9 cellular contexts compared by ENCODE assay signal in the genomic region with DNA sequence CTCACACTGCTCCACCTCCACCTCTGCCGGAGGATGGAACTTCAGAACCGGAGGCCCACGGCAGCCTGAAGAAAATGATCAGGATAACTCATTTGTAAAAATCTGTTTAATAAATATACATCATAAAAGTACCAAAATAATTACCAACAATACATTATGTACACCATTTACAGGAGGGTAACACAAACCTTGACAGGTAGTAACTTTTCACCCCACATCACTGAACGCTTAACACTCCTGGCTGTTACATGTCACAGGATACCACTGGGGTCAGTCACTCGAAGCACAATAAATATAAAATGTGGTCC. TPM values are rescaled to one million over a fixed set of nuclear protein-coding genes. Genes with fewer than 3 reads are reported as not detected.
DNase-seq lines count a peak whose midpoint lies in the region; ATAC-seq and TF ChIP-seq lines count a peak whose summit lies in the region.
"Had no signal": no experiment of that assay in that cellular context is flagged by ENCODE, and none has a peak within 500 bp of the region (broad histone marks: within the 10 kb centered on the region; RNA-seq: fewer than 3 reads in every experiment).

No MANE protein-coding gene starts in this region.

- peak overlapping the region; percentile 88 to 99 (median 98) for H3K27ac Mint-ChIP-seq in CD14-positive monocyte

- H3K4me3 Mint-ChIP-seq in CD14-positive monocyte = peak overlapping the region; percentile 93 to 99

- H3K9me3 ChIP-seq in Peyer's patch (no peaks in the 10 kb centered on the region), ovary (no peaks in the 10 kb centered on the region)

- H3K36me3 ChIP-seq in Peyer's patch (peaks cover 5 to 44% (median 8%) of the 10 kb centered on the region in 3 donors), ovary (no peaks in the 10 kb centered on the region)

- no peak for TF ChIP-seq EP300 in ovary (IDR thresholded peaks at IDR 0.05)

- H3K36me3 Mint-ChIP-seq in CD14-positive monocyte = peaks cover 48 to 50% of the 10 kb centered on the region in 2 donors

- H3K27ac ChIP-seq in Peyer's patch (peak overlapping the region; percentile 89 to 100 (median 100)), ovary (peak overlapping the region; percentile 90 to 99)

- intact Hi-C loops in CD14-positive monocyte (cut with micrococcal nuclease) = loop anchor here (5.0 to 10.0 kb wide), 3 partner anchors 57 to 279 kb away; partner anchors contain the start of genes PPP2R3C (in 1 of the 2) and PRORP (in 1 of the 2)
- intact Hi-C loops in ovary (cut with DNase I) = loop anchor here in 3 of 4 donors (5.0 to 10.0 kb wide), 4 partner anchors 64 to 423 kb away; partner anchors contain the start of genes BRMS1L (in 1 of the 3) and PSMA6 (in 1 of the 3)

- no peak for ATAC-seq in HG02981 (IDR thresholded peaks at IDR 0.05; ENCODE audit: unreplicated experiment)
- ATAC-seq in HG02588 (IDR thresholded peaks at IDR 0.05; ENCODE audit: unreplicated experiment) = no peak

- H3K4me3 ChIP-seq in Peyer's patch (peak overlapping the region; percentile 94 to 100 (median 98)), epithelial cell of esophagus (ENCODE audit: low read length) (peak overlapping the region; percentile 71), ovary (peak overlapping the region; percentile 95)

- H3K27me3 ChIP-seq in Peyer's patch (no peaks in the 10 kb centered on the region), ovary (no peaks in the 10 kb centered on the region)

- TF ChIP-seq CTCF in CD14-positive monocyte (IDR thresholded peaks at IDR 0.05) = no peak
- TF ChIP-seq CTCF in Peyer's patch (IDR thresholded peaks at IDR 0.05) = no peak
- TF ChIP-seq CTCF in epithelial cell of esophagus (IDR thresholded peaks at IDR 0.05; ENCODE audit: insufficient read depth, low read depth, low read length, missing control alignments) = no peak
- no peak for TF ChIP-seq CTCF in ovary (IDR thresholded peaks at IDR 0.05)

- H3K4me1 Mint-ChIP-seq in CD14-positive monocyte = peaks cover 68% of the 10 kb centered on the region

- TF ChIP-seq POLR2A in Peyer's patch (IDR thresholded peaks at IDR 0.05) (no peak), ovary (IDR thresholded peaks at IDR 0.05) (no peak)

- H3K9me3 Mint-ChIP-seq in CD14-positive monocyte = peaks cover 0 to 8% (median 6%) of the 10 kb centered on the region in 7 donors

- DNase-seq in CD14-positive monocyte (ENCODE audit: low spot score) (no peak), Peyer's patch (no peak), epithelial cell of esophagus (ENCODE audit: low read depth) (no peak), ovary (no peak), NCI-H187 (lab: John Stamatoyannopoulos, UW) (no peak), globus pallidus (ENCODE audit: low spot score) (no peak)
- DNase-seq: NCI-H1048 had no signal

- H3K27me3 Mint-ChIP-seq in CD14-positive monocyte (ENCODE audit: low read depth in 3 of 3) = peaks cover 0 to 9% (median 6%) of the 10 kb centered on the region in 3 donors

- 43 to 56% (median 51%) methylated on average over 5 of the region's 5 CpGs for WGBS in ovary, 3 donors

- H3K4me1 ChIP-seq in Peyer's patch (peaks cover 9 to 62% (median 26%) of the 10 kb centered on the region in 4 donors), ovary (ENCODE audit: insufficient read depth) (peaks cover 17% of the 10 kb centered on the region)

RNA-seq across cellular contexts. Expression of gene NFKBIA, which starts 3.2 kb away (rescaled TPM):
- 100 to 1,000 TPM; 868 to 935 TPM for polyA plus RNA-seq in CD14-positive monocyte
- 100 to 1,000 TPM; 210 to 873 (median 358) TPM for total RNA-seq in Peyer's patch
- 1,000 to 10,000 TPM in 1 of 7 donors, 100 to 1,000 TPM in 6; 162 to 1,807 (median 236) TPM for total RNA-seq in ovary
- 100 to 1,000 TPM; 109 to 194 TPM for polyA plus RNA-seq in ovary
